In the genomic region with DNA sequence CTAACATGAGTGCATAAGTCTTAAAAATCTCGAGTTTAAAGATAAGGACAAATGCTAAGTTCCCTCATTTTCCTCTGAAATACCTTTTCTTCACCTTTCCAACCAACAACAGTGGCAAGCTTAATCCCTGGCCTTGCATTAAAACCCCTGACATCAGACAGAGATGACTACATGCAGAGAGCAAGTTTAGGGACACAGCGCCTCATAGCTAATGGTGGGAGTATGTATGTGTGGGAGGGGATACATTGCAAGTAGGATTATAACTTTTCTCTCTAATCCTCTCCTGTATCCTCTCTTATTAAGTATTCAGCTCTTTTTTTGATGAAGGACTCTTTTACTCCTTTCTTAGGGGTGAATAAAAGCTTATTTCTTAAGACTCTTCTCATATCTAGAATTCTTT, we compare ENCODE assay signal across 22 cellular contexts.
DNase-seq lines count a peak whose midpoint lies in the region; ATAC-seq, FAIRE-seq and TF ChIP-seq lines count a peak whose summit lies in the region.
"Had no signal": no experiment of that assay in that cellular context is flagged by ENCODE, and none has a peak within 500 bp of the region (broad histone marks: within the 10 kb centered on the region; RNA-seq: fewer than 3 reads in every experiment).

No MANE protein-coding gene starts in this region.

- ATAC-seq in GM19351 (IDR thresholded peaks at IDR 0.05; ENCODE audit: unreplicated experiment), result no peak
- ATAC-seq: activated CD4-positive, CD25-positive, alpha-beta regulatory T cell treated with anti-CD3 and anti-CD28 coated beads, Interleukin-2, amount 50 U/mL, for 24 hours; activated naive CD4-positive, alpha-beta T cell treated with anti-CD3 and anti-CD28 coated beads, Interleukin-2, amount 50 U/mL, for 72 hours; natural killer cell; Panc1 had no signal

- no peaks in the 10 kb centered on the region for H3F3A ChIP-seq in neural cell (ENCODE audit: insufficient read depth, low read length, poor library complexity, severe bottlenecking)

- no peak for TF ChIP-seq EP300 in neural cell (conservative IDR thresholded peaks at IDR 0.05; ENCODE audit: poor library complexity, severe bottlenecking)

- no peak overlapping the region for H3K4me2 ChIP-seq in neural cell (ENCODE audit: low read length)
- H3K4me2 ChIP-seq: KMS-11 had no signal

- FAIRE-seq in bronchial epithelial cell (lab: Jason Lieb, UNC), result no peak

- TF ChIP-seq RAD21 in neural cell (conservative IDR thresholded peaks at IDR 0.05), result peak; percentile 25

- TF ChIP-seq CTCF in bronchial epithelial cell (IDR thresholded peaks at IDR 0.05; ENCODE audit: insufficient read depth, low read length, severe bottlenecking) (no peak), neural cell (IDR thresholded peaks at IDR 0.05; ENCODE audit: poor library complexity, severe bottlenecking) (peak; percentile 26)

- no peak overlapping the region for H3K9ac ChIP-seq in neural cell (ENCODE audit: low read length)
- H3K9ac ChIP-seq: KMS-11 had no signal

- no peak overlapping the region for H3K4me3 ChIP-seq in H7 (ENCODE audit: insufficient read depth, low read depth, low read length)
- H3K4me3 ChIP-seq in bronchial epithelial cell (ENCODE audit: low read depth, low read length), result no peak overlapping the region
- H3K4me3 ChIP-seq in neural cell (ENCODE audit: low read length), result no peak overlapping the region
- H3K4me3 ChIP-seq: coronary artery, SK-N-MC, stomach had no signal

- H4K20me1 ChIP-seq in neural cell (ENCODE audit: insufficient read depth), result no peaks in the 10 kb centered on the region

- H3K27me3 ChIP-seq in H7 (ENCODE audit: control insufficient read depth, insufficient read depth, low read length) (no peaks in the 10 kb centered on the region), bronchial epithelial cell (ENCODE audit: control insufficient read depth, insufficient read depth, low read length) (no peaks in the 10 kb centered on the region), neural cell (ENCODE audit: insufficient read depth, low read depth, low read length) (no peaks in the 10 kb centered on the region)
- H3K27me3 ChIP-seq: stomach had no signal

- no peaks in the 10 kb centered on the region for H3K9me3 ChIP-seq in neural cell (ENCODE audit: low read length)

- no peak overlapping the region for H3K27ac ChIP-seq in neural cell (ENCODE audit: low read length)
- H3K27ac ChIP-seq: coronary artery, KMS-11, SK-N-MC, stomach had no signal

- DNase-seq in H7, result peak; percentile 33
- peak; percentile 58 for DNase-seq in NCI-H524 treated with DMSO at 0.1 percent for 48 hours (lab: John Stamatoyannopoulos, UW)
- DNase-seq in bronchial epithelial cell (ENCODE audit: low read depth), result peak; percentile 10
- DNase-seq in occipital lobe (lab: John Stamatoyannopoulos, UW), result no peak
- no peak for DNase-seq in SIG-M5 (lab: John Stamatoyannopoulos, UW)
- DNase-seq: foreskin melanocyte; hypothalamus; mesenchymal stem cell; natural killer cell; NCI-H1092 treated with DMSO at 0.1 percent for 48 hours; NCI-H510A; posterior cingulate gyrus; stimulated activated CD4-positive, alpha-beta T cell treated with anti-CD3 and anti-CD28 coated beads, Interleukin-4, amount 100 ng/mL, for 1 hour; stomach had no signal

- H3K9me2 ChIP-seq in neural cell (ENCODE audit: insufficient read depth, low read length), result no peaks in the 10 kb centered on the region

- no peak overlapping the region for H2AFZ ChIP-seq in neural cell (ENCODE audit: low read depth, low read length)

- H3K36me3 ChIP-seq in H7 (replicated peaks; ENCODE audit: control insufficient read depth, insufficient read depth, low read length), result no peaks in the 10 kb centered on the region
- H3K36me3 ChIP-seq in bronchial epithelial cell (ENCODE audit: control insufficient read depth, insufficient read depth, low read length), result no peaks in the 10 kb centered on the region
- no peaks in the 10 kb centered on the region for H3K36me3 ChIP-seq in neural cell (ENCODE audit: insufficient read depth, low read length)
- H3K36me3 ChIP-seq: stomach had no signal

- no peaks in the 10 kb centered on the region for H3K79me2 ChIP-seq in neural cell (replicated peaks; ENCODE audit: insufficient read depth, low read length)

TF ChIP-seq in neural cell, 6 proteins besides CTCF, POLR2A, EP300 and RAD21:
- TF ChIP-seq, protein P1, sequence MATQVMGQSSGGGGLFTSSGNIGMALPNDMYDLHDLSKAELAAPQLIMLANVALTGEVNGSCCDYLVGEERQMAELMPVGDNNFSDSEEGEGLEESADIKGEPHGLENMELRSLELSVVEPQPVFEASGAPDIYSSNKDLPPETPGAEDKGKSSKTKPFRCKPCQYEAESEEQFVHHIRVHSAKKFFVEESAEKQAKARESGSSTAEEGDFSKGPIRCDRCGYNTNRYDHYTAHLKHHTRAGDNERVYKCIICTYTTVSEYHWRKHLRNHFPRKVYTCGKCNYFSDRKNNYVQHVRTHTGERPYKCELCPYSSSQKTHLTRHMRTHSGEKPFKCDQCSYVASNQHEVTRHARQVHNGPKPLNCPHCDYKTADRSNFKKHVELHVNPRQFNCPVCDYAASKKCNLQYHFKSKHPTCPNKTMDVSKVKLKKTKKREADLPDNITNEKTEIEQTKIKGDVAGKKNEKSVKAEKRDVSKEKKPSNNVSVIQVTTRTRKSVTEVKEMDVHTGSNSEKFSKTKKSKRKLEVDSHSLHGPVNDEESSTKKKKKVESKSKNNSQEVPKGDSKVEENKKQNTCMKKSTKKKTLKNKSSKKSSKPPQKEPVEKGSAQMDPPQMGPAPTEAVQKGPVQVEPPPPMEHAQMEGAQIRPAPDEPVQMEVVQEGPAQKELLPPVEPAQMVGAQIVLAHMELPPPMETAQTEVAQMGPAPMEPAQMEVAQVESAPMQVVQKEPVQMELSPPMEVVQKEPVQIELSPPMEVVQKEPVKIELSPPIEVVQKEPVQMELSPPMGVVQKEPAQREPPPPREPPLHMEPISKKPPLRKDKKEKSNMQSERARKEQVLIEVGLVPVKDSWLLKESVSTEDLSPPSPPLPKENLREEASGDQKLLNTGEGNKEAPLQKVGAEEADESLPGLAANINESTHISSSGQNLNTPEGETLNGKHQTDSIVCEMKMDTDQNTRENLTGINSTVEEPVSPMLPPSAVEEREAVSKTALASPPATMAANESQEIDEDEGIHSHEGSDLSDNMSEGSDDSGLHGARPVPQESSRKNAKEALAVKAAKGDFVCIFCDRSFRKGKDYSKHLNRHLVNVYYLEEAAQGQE (IDR thresholded peaks at IDR 0.05; ENCODE audit: borderline replicate concordance), result no peak
- TF ChIP-seq SMC3 (conservative IDR thresholded peaks at IDR 0.05; ENCODE audit: poor library complexity), result no peak
- TF ChIP-seq TAF1 (IDR thresholded peaks at IDR 0.05; ENCODE audit: low read depth), result no peak
- no peak for TF ChIP-seq EZH2 (IDR thresholded peaks at IDR 0.05; ENCODE audit: borderline replicate concordance, insufficient read depth, low read length, poor library complexity, severe bottlenecking)
- TF ChIP-seq POLR2AphosphoS5 (IDR thresholded peaks at IDR 0.05), result no peak
- TF ChIP-seq MXI1 (conservative IDR thresholded peaks at IDR 0.05; ENCODE audit: poor library complexity, severe bottlenecking), result no peak

Comparison
In these comparisons a context has a peak if more than half of its experiments do, and no peak if none do; other contexts are left out.
1. DNase-seq: peak in H7 (single experiment), NCI-H524 treated with DMSO at 0.1 percent for 48 hours (single experiment) and bronchial epithelial cell (single experiment); none in occipital lobe (single experiment) and SIG-M5 (single experiment).